ENCODE assay signal across 22 cellular contexts in the genomic region with DNA sequence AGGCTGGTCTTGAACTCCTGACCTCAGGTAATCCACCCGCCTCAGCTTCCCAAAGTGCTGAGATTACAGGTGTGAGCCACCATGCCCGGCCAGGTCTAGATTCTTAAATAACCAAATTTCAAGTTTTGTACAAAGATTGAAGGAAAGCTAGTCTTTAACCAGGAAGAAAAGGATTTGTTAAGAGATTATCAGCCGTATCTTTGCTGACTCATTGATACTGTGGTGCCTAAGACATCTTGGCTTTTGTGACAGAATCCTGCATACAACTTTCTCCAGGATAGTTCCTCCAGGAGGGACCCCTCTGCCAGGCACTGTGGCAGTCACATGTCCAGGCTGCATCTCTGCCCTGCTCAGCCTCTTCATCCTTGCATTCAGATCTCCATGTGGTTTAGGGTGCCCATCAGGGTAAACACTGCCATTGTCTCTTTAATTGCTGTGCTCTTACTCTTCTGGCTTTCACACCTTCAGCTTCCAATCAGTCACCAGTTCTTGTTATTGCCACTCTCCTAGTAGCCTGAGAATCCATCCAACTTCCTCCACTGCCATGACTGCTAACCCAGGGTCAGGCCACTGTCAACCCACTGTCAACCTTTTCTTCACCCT. TPM values are rescaled to one million over a fixed set of nuclear protein-coding genes. Genes with fewer than 3 reads are reported as not detected.
DNase-seq lines count a peak whose midpoint lies in the region; ATAC-seq, FAIRE-seq and TF ChIP-seq lines count a peak whose summit lies in the region.
"Had no signal": no experiment of that assay in that cellular context is flagged by ENCODE, and none has a peak within 500 bp of the region (broad histone marks: within the 10 kb centered on the region; RNA-seq: fewer than 3 reads in every experiment).

No MANE protein-coding gene starts in this region.

- no peak overlapping the region for H2BK20ac ChIP-seq in IMR-90 (ENCODE audit: low read depth, low read length)

- DNase-seq in NCI-H748 (lab: John Stamatoyannopoulos, UW; ENCODE audit: unreplicated experiment) (peak; percentile 26), NCI-H748 treated with DMSO at 0.1 percent for 48 hours (lab: John Stamatoyannopoulos, UW) (no peak), IMR-90 (no peak), K562 (ENCODE audit: extremely low read depth in 1 of 4, low spot score in 3 of 4) (no peak), osteocyte (ENCODE audit: extremely low spot score, unreplicated experiment) (no peak), mesenteric fat pad (ENCODE audit: low spot score) (no peak), NCI-H2171 (lab: John Stamatoyannopoulos, UW) (no peak)
- DNase-seq: activated gamma-delta T cell treated with Interleukin-2 at 50 U/mL for 16 hours; foreskin keratinocyte; HFFc6; left lung; NCI-H187; NCI-H446 treated with DMSO at 0.1 percent for 48 hours; SHP77; stimulated activated CD4-positive, alpha-beta T cell treated with anti-CD3 and anti-CD28 coated beads, Interleukin-4, amount 100 ng/mL, for 4 hours; T-helper 2 cell; thyroid gland had no signal

- dilution Hi-C loops in IMR-90 (cut with HindIII; ENCODE audit: low sequenced_read_pairs, unreplicated experiment), result no loop called here

- no peak overlapping the region for H3K18ac ChIP-seq in IMR-90 (ENCODE audit: low read depth, low read length)

- H3K4me3 Mint-ChIP-seq in osteocyte (ENCODE audit: unreplicated experiment), result no peak overlapping the region
- H3K4me3 Mint-ChIP-seq: HFFc6 had no signal

- peak overlapping the region; percentile 11; the same call in 1 of the 2 replicates for H2AK5ac ChIP-seq in IMR-90 (ENCODE audit: low read depth, low read length)

- H4K91ac ChIP-seq in IMR-90 (ENCODE audit: insufficient read depth, low read depth, low read length), result no peak overlapping the region

- no peak for ATAC-seq in IMR-90 (ENCODE audit: low read depth)
- no peak for ATAC-seq in K562
- no peak for ATAC-seq in GM18909 (IDR thresholded peaks at IDR 0.05; ENCODE audit: poor library complexity, unreplicated experiment)
- ATAC-seq: activated CD4-positive, CD25-positive, alpha-beta regulatory T cell treated with anti-CD3 and anti-CD28 coated beads, Interleukin-2, amount 50 U/mL, for 24 hours; foreskin keratinocyte; left lung had no signal

- H3K4me3 ChIP-seq in IMR-90 (ENCODE audit: insufficient read depth, low read depth, low read length), result no peak overlapping the region
- no peak overlapping the region for H3K4me3 ChIP-seq in K562
- H3K4me3 ChIP-seq: left lung, skin epidermis, thyroid gland had no signal

- intact Hi-C loops in IMR-90 (cut with micrococcal nuclease), result no loop called here
- intact Hi-C loops in K562 (cut with micrococcal nuclease), result no loop called here

- TF ChIP-seq POLR2A in IMR-90 (IDR thresholded peaks at IDR 0.05; ENCODE audit: low read depth, low read length) (no peak), K562 (conservative IDR thresholded peaks at IDR 0.05) (no peak)

- H3K56ac ChIP-seq in IMR-90 (ENCODE audit: extremely low read depth, insufficient read depth, low read length), result no peak overlapping the region

- H3K79me1 ChIP-seq in IMR-90 (ENCODE audit: low read depth in 1 of 2, low read length in 2 of 2), result peaks cover 30 to 77% of the 10 kb centered on the region in 2 experiments

- peaks cover 69% of the 10 kb centered on the region for H4K20me1 ChIP-seq in IMR-90 (ENCODE audit: insufficient read depth, low read length)
- H4K20me1 ChIP-seq in K562 (replicated peaks; ENCODE audit: control insufficient read depth, insufficient read depth, low read length), result peaks cover 32% of the 10 kb centered on the region

- H2AFZ ChIP-seq in IMR-90 (replicated peaks; ENCODE audit: low read length, poor library complexity) (peak overlapping the region; percentile 34), K562 (ENCODE audit: low read depth, low read length) (no peak overlapping the region)

- peak; percentile 49 for FAIRE-seq in K562 (lab: Jason Lieb, UNC)
- FAIRE-seq: A204.1, colon had no signal

- no CpG with 5 or more reads among the region's 3 CpGs for whole genome bisulfite sequencing in IMR-90 (ENCODE audit: extremely low coverage in 2 of 2, insufficient read length in 1 of 2), 2 experiments
- 54% methylated on average over 3 of the region's 3 CpGs for WGBS in K562 (ENCODE audit: insufficient coverage, low coverage, missing lambda C conversion rate)

- H3K4me1 ChIP-seq in IMR-90 (ENCODE audit: control insufficient read depth, insufficient read depth, low read length) (peaks cover 24% of the 10 kb centered on the region), K562 (replicated peaks in 1 of 2; ENCODE audit: control insufficient read depth in 2 of 2, insufficient read depth in 2 of 2, low read length in 2 of 2) (peaks cover 10 to 18% of the 10 kb centered on the region in 2 experiments; a peak in 4 of 5 replicates)

- no peak for TF ChIP-seq EP300 in K562 (IDR thresholded peaks at IDR 0.05; ENCODE audit: low read length)

- no peak overlapping the region for H4K5ac ChIP-seq in IMR-90 (ENCODE audit: low read depth, low read length)

- H3K9me3 ChIP-seq in IMR-90 (ENCODE audit: control insufficient read depth, insufficient read depth, low read length) (no peaks in the 10 kb centered on the region), K562 (replicated peaks; ENCODE audit: control insufficient read depth, insufficient read depth, low read depth, low read length) (no peaks in the 10 kb centered on the region)
- H3K9me3 ChIP-seq: left lung, thyroid gland had no signal

- peak overlapping the region; percentile 68; the same call in 1 of the 2 replicates for H3K23ac ChIP-seq in IMR-90 (ENCODE audit: low read depth, low read length)

- POLR2A ChIA-PET in IMR-90 (lab: Charles Lee; ENCODE audit: unreplicated experiment) (no interaction called here), K562 (lab: Yijun Ruan, JAX) (interaction anchor here (5.1 kb wide), 1 partner anchor 12 kb away, joined by 24 read pairs; no protein-coding TSS in a partner anchor)

- peak overlapping the region; percentile 0; the same call in 1 of the 2 replicates for H3K4ac ChIP-seq in IMR-90 (ENCODE audit: low read depth, low read length)

- peaks cover 8% of the 10 kb centered on the region for H3K36me3 Mint-ChIP-seq in osteocyte (ENCODE audit: unreplicated experiment)

- no peaks in the 10 kb centered on the region for H3K9me3 Mint-ChIP-seq in osteocyte (ENCODE audit: unreplicated experiment)
- H3K9me3 Mint-ChIP-seq: HFFc6 had no signal

- no peak overlapping the region for H2AK9ac ChIP-seq in IMR-90 (replicated peaks; ENCODE audit: low read depth, low read length, poor library complexity)

- CTCF ChIA-PET in IMR-90 (lab: Yijun Ruan, JAX), result interaction anchor here (0.6 kb wide), 1 partner anchor 129 kb away, joined by 3 read pairs; no protein-coding TSS in a partner anchor
- CTCF ChIA-PET in K562 (lab: Yijun Ruan, JAX; ENCODE audit: low intra/inter-chr PET ratio), result no interaction called here

- peak overlapping the region; percentile 72 for H3K27ac Mint-ChIP-seq in osteocyte (ENCODE audit: unreplicated experiment)
- H3K27ac Mint-ChIP-seq: HFFc6 had no signal

- H3K36me3 ChIP-seq in IMR-90 (ENCODE audit: control insufficient read depth, insufficient read depth, low read length) (peaks cover 3% of the 10 kb centered on the region; the same call in 1 of the 2 replicates), K562 (ENCODE audit: control insufficient read depth, insufficient read depth, low read length) (peaks cover 5% of the 10 kb centered on the region; the same call in 1 of the 3 replicates)
- H3K36me3 ChIP-seq: left lung, thyroid gland had no signal

- no peak for TF ChIP-seq RAD21 in IMR-90 (IDR thresholded peaks at IDR 0.05; ENCODE audit: low read length)
- TF ChIP-seq RAD21 in K562 (CRISPR knock-in tag; conservative IDR thresholded peaks at IDR 0.05 in 1 of 2, IDR thresholded peaks at IDR 0.05 in 1 of 2), result no peak

- TF ChIP-seq CTCF in IMR-90 (conservative IDR thresholded peaks at IDR 0.05; ENCODE audit: low read depth, low read length), result no peak
- TF ChIP-seq CTCF in K562 (IDR thresholded peaks at IDR 0.05 in 2 of 3, conservative IDR thresholded peaks at IDR 0.05 in 1 of 3; ENCODE audit: insufficient read depth in 2 of 3, low read depth in 1 of 3, low read length in 3 of 3), result no peak
- TF ChIP-seq CTCF in osteocyte (IDR thresholded peaks at IDR 0.05), result no peak

- BruUV-seq in IMR-90 (replicated peaks; lab: Mats Ljungman, UMichigan) (no TSS peak), K562 (replicated peaks; lab: Mats Ljungman, UMichigan) (no TSS peak)

- H3K9ac ChIP-seq in IMR-90 (ENCODE audit: low read depth, low read length), result no peak overlapping the region
- H3K9ac ChIP-seq in K562 (ENCODE audit: insufficient read depth in 1 of 2, low read depth in 2 of 2, low read length in 2 of 2), result no peak overlapping the region

- H2BK120ac ChIP-seq in IMR-90 (ENCODE audit: low read depth, low read length), result no peak overlapping the region

- no peaks in the 10 kb centered on the region for H3K27me3 ChIP-seq in IMR-90 (ENCODE audit: control insufficient read depth, insufficient read depth, low read length)
- no peaks in the 10 kb centered on the region for H3K27me3 ChIP-seq in K562 (ENCODE audit: control insufficient read depth in 2 of 2, insufficient read depth in 2 of 2, low read length in 2 of 2)
- H3K27me3 ChIP-seq: foreskin keratinocyte, left lung, thyroid gland had no signal

- no peaks in the 10 kb centered on the region for H3K27me3 Mint-ChIP-seq in osteocyte (ENCODE audit: unreplicated experiment)

- H2BK15ac ChIP-seq in IMR-90 (ENCODE audit: low read depth, low read length), result no peak overlapping the region

- H3K14ac ChIP-seq in IMR-90 (replicated peaks; ENCODE audit: low read depth, low read length), result 0 out of 2 replicates have a peak overlapping the region, but pooled peaks have one; percentile 24

- H3K4me2 ChIP-seq in IMR-90 (ENCODE audit: low read depth, low read length) (no peak overlapping the region), K562 (ENCODE audit: insufficient read depth, low read length) (no peak overlapping the region)

- peaks cover 50% of the 10 kb centered on the region for H3K4me1 Mint-ChIP-seq in osteocyte (ENCODE audit: unreplicated experiment)

- H3K9me1 ChIP-seq in IMR-90 (ENCODE audit: insufficient read depth, low read length) (peaks cover 26% of the 10 kb centered on the region), K562 (ENCODE audit: control insufficient read depth, insufficient read depth, low read length) (peaks cover 4% of the 10 kb centered on the region)

- H4K8ac ChIP-seq in IMR-90 (ENCODE audit: low read depth in 2 of 2, low read length in 2 of 2), result peak overlapping the region in 1 of 2 experiments; percentile 20; a peak in 1 of 4 replicates

- no peak overlapping the region for H3K27ac ChIP-seq in IMR-90 (ENCODE audit: insufficient read depth, low read length)
- no peak overlapping the region for H3K27ac ChIP-seq in K562 (ENCODE audit: extremely low read depth, low read depth, low read length)
- H3K27ac ChIP-seq: foreskin keratinocyte, left lung had no signal

- no peak overlapping the region for H2BK5ac ChIP-seq in IMR-90 (ENCODE audit: low read depth, low read length, poor library complexity, severe bottlenecking)

- H3K79me2 ChIP-seq in K562 (ENCODE audit: control insufficient read depth, insufficient read depth, low read length), result peaks cover 84% of the 10 kb centered on the region

- in situ Hi-C loops in IMR-90 (cut with MboI; ENCODE audit: low sequenced_read_pairs), result no loop called here
- in situ Hi-C loops in K562 (cut with MboI), result loop anchor here (25.0 kb wide), 1 partner anchor 888 kb away; no protein-coding TSS in a partner anchor

RNA-seq across cellular contexts. Expression of a gene that starts 10.0 kb away (rescaled TPM):
- total RNA-seq in IMR-90 (2012; rRNA removed) (18.8 and 21.9 TPM in 2 replicates), K562 (2014; rRNA removed) (7.0 and 8.4 TPM in 2 replicates), K562 (2014; rRNA removed; fragmentation: Illumina TruSeq; extraction: Trizol) (13.7 and 14.7 TPM in 2 replicates), K562 (2015; rRNA removed; fragmentation: Illumina TruSeq; extraction: Trizol) (13.5 and 13.9 TPM in 2 replicates), K562 (2021) (9.9 and 10.7 TPM in 2 replicates), osteocyte (15.7 TPM in 2 replicates), mesenteric fat pad (16.5 TPM)
- polyA plus RNA-seq in IMR-90 (2012; rRNA removed) (3.8 TPM in 2 replicates), K562 (2011; rRNA removed) (9.7 and 11.1 TPM in 2 replicates), K562 (2014; fragmentation: Illumina TruSeq; extraction: Trizol) (6.7 and 7.5 TPM in 2 replicates), K562 (2014; fragmentation: Nextera tagmentation; extraction: Ambion mirVana) (1 to 10 TPM; 3.9 to 6.9 TPM), K562 (2014; rRNA removed) (4.7 and 4.9 TPM in 2 replicates)
- polyA plus RNA-seq in IMR-90 (2012; cell fraction: cytosol; rRNA removed), result 0.77 and 0.82 TPM in 2 replicates
- 2.2 and 13.9 TPM in 2 replicates for polyA plus RNA-seq in IMR-90 (2012; cell fraction: nucleus; rRNA removed; ENCODE audit: low replicate concordance)
- 6.2 and 19.0 TPM in 2 replicates for total RNA-seq in K562 (2011; cell fraction: chromatin; rRNA removed; ENCODE audit: low replicate concordance)
- 4.0 and 5.5 TPM in 2 replicates for total RNA-seq in K562 (2011; cell fraction: nucleolus; rRNA removed)
- 8.2 and 9.7 TPM in 2 replicates for total RNA-seq in K562 (2011; cell fraction: nucleoplasm; rRNA removed)
- polyA plus RNA-seq in K562 (2011; cell fraction: cytosol; rRNA removed), result 2.5 and 5.2 TPM in 2 replicates
- 8.4 and 11.7 TPM in 2 replicates for polyA plus RNA-seq in K562 (2011; cell fraction: nucleus; rRNA removed)
- polyA plus RNA-seq in K562 (2012), result 5.0 TPM in 2 replicates
- 31.1 and 33.0 TPM in 2 replicates for polyA minus RNA-seq in K562 (2011; rRNA and poly(A)+ RNA removed)
- polyA minus RNA-seq in K562 (2011; cell fraction: cytosol; rRNA and poly(A)+ RNA removed), result 9.0 and 11.6 TPM in 2 replicates
- polyA minus RNA-seq in K562 (2011; cell fraction: nucleus; rRNA and poly(A)+ RNA removed), result 8.8 and 15.7 TPM in 2 replicates
